Comparison of ENCODE assay signal across 21 cellular contexts in the genomic region with DNA sequence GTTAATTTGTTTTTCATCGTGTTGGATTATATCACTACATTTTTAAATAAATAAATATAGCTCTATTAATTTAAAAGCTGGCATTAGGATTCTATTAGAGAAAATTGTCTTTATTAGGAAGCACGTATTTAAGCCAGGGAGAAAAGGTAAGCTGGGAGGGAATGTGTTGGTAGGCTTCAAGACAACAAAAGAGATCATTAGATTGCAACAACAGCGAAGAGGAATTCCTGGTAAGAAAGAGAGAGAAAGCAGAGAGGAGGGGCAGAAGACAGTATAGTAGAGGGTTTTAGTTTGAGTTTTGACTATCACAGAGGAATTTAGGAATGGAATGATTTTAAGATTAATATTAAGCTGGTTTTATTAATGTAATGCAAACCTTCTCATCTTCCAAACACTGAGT.
DNase-seq lines count a peak whose midpoint lies in the region; ATAC-seq, FAIRE-seq and TF ChIP-seq lines count a peak whose summit lies in the region.
"Had no signal": no experiment of that assay in that cellular context is flagged by ENCODE, and none has a peak within 500 bp of the region (broad histone marks: within the 10 kb centered on the region; RNA-seq: fewer than 3 reads in every experiment).

No MANE protein-coding gene starts in this region.

- no peak overlapping the region for H2BK12ac ChIP-seq in H1 (ENCODE audit: low read depth, low read length)

- DNase-seq in GM23338 (ENCODE audit: low spot score) (peak; percentile 60), H1 (ENCODE audit: low read depth in 1 of 2, low spot score in 2 of 2) (no peak), neural progenitor cell (ENCODE audit: low spot score) (peak; percentile 66), T-helper 9 cell (no peak)
- DNase-seq in activated naive CD8-positive, alpha-beta T cell treated with anti-CD3 and anti-CD28 coated beads, Interleukin-2, amount 50 U/mL, for 24 hours, result no peak
- no peak for DNase-seq in stimulated activated CD4-positive, alpha-beta T cell treated with anti-CD3 and anti-CD28 coated beads, Interleukin-4, amount 100 ng/mL, for 24 hours
- DNase-seq: CD4-positive, alpha-beta T cell; CD8-positive, alpha-beta memory T cell; DMS 273 treated with DMSO at 0.1 percent for 48 hours; DMS79; EL; GDM1; HFFc6 had no signal

- H2BK5ac ChIP-seq in H1 (ENCODE audit: low read depth, low read length), result no peak overlapping the region

- H3K79me1 ChIP-seq in H1 (ENCODE audit: low read depth, low read length), result no peaks in the 10 kb centered on the region

- H4K91ac ChIP-seq in H1 (replicated peaks; ENCODE audit: insufficient read length, low read length), result no peak overlapping the region

- no peak overlapping the region for H3K27ac ChIP-seq in GM23338 (ENCODE audit: low read depth)
- no peak overlapping the region for H3K27ac ChIP-seq in H1 (ENCODE audit: low read depth, low read length)
- peak overlapping the region; percentile 82 for H3K27ac ChIP-seq in neural progenitor cell
- H3K27ac ChIP-seq: 22Rv1, BLaER1, C4-2B had no signal

- peak; percentile 88 for ATAC-seq in GM23338
- ATAC-seq in activated naive CD8-positive, alpha-beta T cell treated with anti-CD3 and anti-CD28 coated beads, Interleukin-2, amount 50 U/mL, for 24 hours, result no peak
- ATAC-seq: GM12878 had no signal

- no peak overlapping the region; the same call in 1 of the 2 replicates for H3K18ac ChIP-seq in H1 (ENCODE audit: extremely low read depth, low read length)

- no peaks in the 10 kb centered on the region for H3K79me2 ChIP-seq in GM23338 (replicated peaks; ENCODE audit: insufficient read depth)
- no peaks in the 10 kb centered on the region for H3K79me2 ChIP-seq in H1 (ENCODE audit: control insufficient read depth in 1 of 2, insufficient read depth in 2 of 2, low read length in 2 of 2)
- no peaks in the 10 kb centered on the region for H3K79me2 ChIP-seq in neural progenitor cell (ENCODE audit: low read depth)

- H3K4ac ChIP-seq in H1 (replicated peaks; ENCODE audit: insufficient read length, low read depth, low read length), result no peak overlapping the region

- TF ChIP-seq POLR2A in H1 (IDR thresholded peaks at IDR 0.05; ENCODE audit: control extremely low read depth in 1 of 2, low read depth in 2 of 2, low read length in 2 of 2), result no peak

- H3K4me3 ChIP-seq in GM23338 (no peak overlapping the region), H1 (ENCODE audit: extremely low read depth in 1 of 4, insufficient read depth in 2 of 4, low read depth in 3 of 4, low read length in 4 of 4) (no peak overlapping the region), neural progenitor cell (no peak overlapping the region)
- H3K4me3 ChIP-seq: BLaER1, GM12878, HAP-1 had no signal

- no peaks in the 10 kb centered on the region for H3K36me3 Mint-ChIP-seq in GM23338 (ENCODE audit: low read depth)
- H3K36me3 Mint-ChIP-seq in neural progenitor cell, result no peaks in the 10 kb centered on the region
- no peaks in the 10 kb centered on the region for H3K36me3 Mint-ChIP-seq in activated naive CD8-positive, alpha-beta T cell treated with anti-CD3 and anti-CD28 coated beads, Interleukin-2, amount 50 U/mL, for 24 hours (ENCODE audit: low read depth)
- H3K36me3 Mint-ChIP-seq: CD8-positive, alpha-beta memory T cell had no signal

- H3K27ac Mint-ChIP-seq in GM23338, result peak overlapping the region; percentile 33; the same call in 1 of the 2 replicates
- H3K27ac Mint-ChIP-seq in neural progenitor cell, result no peak overlapping the region
- H3K27ac Mint-ChIP-seq in activated naive CD8-positive, alpha-beta T cell treated with anti-CD3 and anti-CD28 coated beads, Interleukin-2, amount 50 U/mL, for 24 hours, result no peak overlapping the region
- H3K27ac Mint-ChIP-seq: B cell; CD4-positive, alpha-beta T cell; CD8-positive, alpha-beta memory T cell; HFFc6 had no signal

- no peaks in the 10 kb centered on the region for H3K9me3 Mint-ChIP-seq in GM23338
- H3K9me3 Mint-ChIP-seq in neural progenitor cell, result no peaks in the 10 kb centered on the region
- H3K9me3 Mint-ChIP-seq in activated naive CD8-positive, alpha-beta T cell treated with anti-CD3 and anti-CD28 coated beads, Interleukin-2, amount 50 U/mL, for 24 hours, result no peaks in the 10 kb centered on the region
- H3K9me3 Mint-ChIP-seq: CD4-positive, alpha-beta T cell had no signal

- POLR2A ChIA-PET in H1 (lab: Charles Lee; ENCODE audit: partially characterized antibody), result no interaction called here

- H2AFZ ChIP-seq in GM23338 (0 out of 2 replicates have a peak overlapping the region, but pooled peaks have one; percentile 12), H1 (ENCODE audit: low read length) (no peak overlapping the region; the same call in 1 of the 2 replicates), neural progenitor cell (replicated peaks) (peak overlapping the region; percentile 5)

- no peak overlapping the region for H2BK15ac ChIP-seq in H1 (ENCODE audit: low read length)

- no peak overlapping the region for H2BK120ac ChIP-seq in H1 (replicated peaks; ENCODE audit: low read depth, low read length)

- H3K27me3 Mint-ChIP-seq in GM23338 (ENCODE audit: insufficient read depth, low read depth, poor library complexity) (no peaks in the 10 kb centered on the region), neural progenitor cell (ENCODE audit: insufficient read depth, low read depth) (no peaks in the 10 kb centered on the region)
- peaks cover 2% of the 10 kb centered on the region for H3K27me3 Mint-ChIP-seq in activated naive CD8-positive, alpha-beta T cell treated with anti-CD3 and anti-CD28 coated beads, Interleukin-2, amount 50 U/mL, for 24 hours
- H3K27me3 Mint-ChIP-seq: B cell; CD4-positive, alpha-beta T cell; CD8-positive, alpha-beta memory T cell had no signal

- WGBS in H1 (ENCODE audit: extremely low coverage in 1 of 2, insufficient coverage in 1 of 2, insufficient read length in 1 of 2, insufficient replicate concordance in 2 of 2, low coverage in 1 of 2, low lambda C conversion rate in 2 of 2, missing lambda C conversion rate in 1 of 2), 2 experiments, result 57% methylated on average over 3 of the region's 3 CpGs; no CpG with 5 or more reads in 1 of the 2 experiments

- H4K8ac ChIP-seq in H1 (ENCODE audit: extremely low read depth, insufficient read depth, low read length), result no peak overlapping the region

- no peak overlapping the region for H2AK5ac ChIP-seq in H1 (ENCODE audit: low read depth, low read length)

- no peaks in the 10 kb centered on the region for H4K20me1 ChIP-seq in GM23338 (replicated peaks; ENCODE audit: insufficient read depth)
- H4K20me1 ChIP-seq in H1 (replicated peaks in 1 of 2; ENCODE audit: control insufficient read depth in 1 of 2, insufficient read depth in 2 of 2, low read length in 2 of 2), result no peaks in the 10 kb centered on the region
- H4K20me1 ChIP-seq in neural progenitor cell (ENCODE audit: low read depth), result no peaks in the 10 kb centered on the region
- H4K20me1 ChIP-seq: BLaER1 had no signal

- no peaks in the 10 kb centered on the region for H3K27me3 ChIP-seq in GM23338 (ENCODE audit: insufficient read depth)
- no peaks in the 10 kb centered on the region for H3K27me3 ChIP-seq in H1 (replicated peaks in 1 of 4; ENCODE audit: control insufficient read depth in 3 of 4, extremely low read depth in 1 of 4, insufficient read depth in 3 of 4, low read length in 3 of 4)
- H3K27me3 ChIP-seq in neural progenitor cell, result no peaks in the 10 kb centered on the region
- H3K27me3 ChIP-seq: BLaER1 had no signal

- peak overlapping the region; percentile 36 for H3K4me2 ChIP-seq in GM23338
- peak overlapping the region in 1 of 2 experiments; percentile 8; a peak in 2 of 4 replicates for H3K4me2 ChIP-seq in H1 (ENCODE audit: insufficient read depth in 1 of 2, low read depth in 2 of 2, low read length in 2 of 2)
- peak overlapping the region; percentile 68 for H3K4me2 ChIP-seq in neural progenitor cell
- H3K4me2 ChIP-seq: BLaER1 had no signal

- H3K36me3 ChIP-seq in GM23338 (ENCODE audit: insufficient read depth) (no peaks in the 10 kb centered on the region), H1 (ENCODE audit: control insufficient read depth in 2 of 4, insufficient read depth in 4 of 4, low read length in 3 of 4) (no peaks in the 10 kb centered on the region), neural progenitor cell (no peaks in the 10 kb centered on the region)
- H3K36me3 ChIP-seq: BLaER1, HAP-1 had no signal

- FAIRE-seq in H1 (lab: Jason Lieb, UNC), result no peak
- FAIRE-seq: A204.1, D721Med, GM12878 had no signal

- no peak overlapping the region for H3K4me3 Mint-ChIP-seq in GM23338
- H3K4me3 Mint-ChIP-seq in neural progenitor cell, result no peak overlapping the region
- no peak overlapping the region for H3K4me3 Mint-ChIP-seq in activated naive CD8-positive, alpha-beta T cell treated with anti-CD3 and anti-CD28 coated beads, Interleukin-2, amount 50 U/mL, for 24 hours
- H3K4me3 Mint-ChIP-seq: B cell; CD4-positive, alpha-beta T cell; CD8-positive, alpha-beta memory T cell; HFFc6 had no signal

- no peak overlapping the region for H3K23ac ChIP-seq in H1 (ENCODE audit: insufficient read length)

- H3K9me3 ChIP-seq in H1 (ENCODE audit: insufficient read depth in 2 of 2, low read depth in 1 of 2, low read length in 1 of 2) (no peaks in the 10 kb centered on the region), neural progenitor cell (ENCODE audit: low read depth) (no peaks in the 10 kb centered on the region)
- H3K9me3 ChIP-seq: BLaER1, HAP-1 had no signal

- CTCF ChIA-PET in H1 (lab: Charles Lee; ENCODE audit: partially characterized antibody), result interaction anchor here (1.6 kb wide), 1 partner anchor 29 kb away, joined by 4 read pairs; no protein-coding TSS in a partner anchor

- peaks cover 13% of the 10 kb centered on the region; the same call in 2 of the 3 replicates for H3K4me1 Mint-ChIP-seq in GM23338
- H3K4me1 Mint-ChIP-seq in neural progenitor cell, result peaks cover 3% of the 10 kb centered on the region
- H3K4me1 Mint-ChIP-seq in activated naive CD8-positive, alpha-beta T cell treated with anti-CD3 and anti-CD28 coated beads, Interleukin-2, amount 50 U/mL, for 24 hours, result no peaks in the 10 kb centered on the region
- H3K4me1 Mint-ChIP-seq: B cell; CD8-positive, alpha-beta memory T cell had no signal

- no peak for TF ChIP-seq EP300 in H1 (IDR thresholded peaks at IDR 0.05; ENCODE audit: borderline replicate concordance in 1 of 2, low read depth in 2 of 2, low read length in 2 of 2)

- H3K23me2 ChIP-seq in H1 (ENCODE audit: low read depth, low read length), result no peaks in the 10 kb centered on the region; the same call in 1 of the 2 replicates

- TF ChIP-seq CTCF in GM23338 (conservative IDR thresholded peaks at IDR 0.05; ENCODE audit: low read depth in 2 of 2) (no peak), H1 (IDR thresholded peaks at IDR 0.05; ENCODE audit: control extremely low read depth in 1 of 3, insufficient read depth in 1 of 3, low read depth in 1 of 3, low read length in 3 of 3) (no peak), neural progenitor cell (IDR thresholded peaks at IDR 0.05) (no peak)

- H3K14ac ChIP-seq in H1 (ENCODE audit: insufficient read length), result no peak overlapping the region

- H3K9ac ChIP-seq in H1 (replicated peaks in 1 of 4; ENCODE audit: extremely low read depth in 1 of 4, low read depth in 3 of 4, low read length in 3 of 4) (no peak overlapping the region), neural progenitor cell (no peak overlapping the region)
- H3K9ac ChIP-seq: BLaER1 had no signal

- H3F3A ChIP-seq in GM23338 (replicated peaks; ENCODE audit: low read depth), result no peaks in the 10 kb centered on the region
- peaks cover 13% of the 10 kb centered on the region for H3F3A ChIP-seq in neural progenitor cell (ENCODE audit: low read depth)

- no peaks in the 10 kb centered on the region for H3K9me2 ChIP-seq in GM23338 (ENCODE audit: insufficient read depth)

- no peak overlapping the region for H3K56ac ChIP-seq in H1 (replicated peaks; ENCODE audit: insufficient read length, low read depth, low read length)

- H3K4me1 ChIP-seq in GM23338 (ENCODE audit: insufficient read depth) (peaks cover 7% of the 10 kb centered on the region; the same call in 1 of the 2 replicates), H1 (replicated peaks in 1 of 4; ENCODE audit: control insufficient read depth in 3 of 4, insufficient read depth in 4 of 4, low read length in 3 of 4) (peaks cover 0 to 3% (median 1%) of the 10 kb centered on the region in 4 experiments; a peak in 2 of 7 replicates), neural progenitor cell (peaks cover 22% of the 10 kb centered on the region)
- H3K4me1 ChIP-seq: BLaER1, HAP-1 had no signal

- no peak overlapping the region for H2BK20ac ChIP-seq in H1 (ENCODE audit: low read length)

- TF ChIP-seq RAD21 in H1 (IDR thresholded peaks at IDR 0.05 in 1 of 2, conservative IDR thresholded peaks at IDR 0.05 in 1 of 2; ENCODE audit: low read depth in 2 of 2, low read length in 2 of 2), result no peak

- H4K5ac ChIP-seq in H1 (ENCODE audit: insufficient read length, low read depth, low read length), result no peak overlapping the region

Comparison
In these comparisons a context has a peak if more than half of its experiments do, and no peak if none do; other contexts are left out.
1. DNase-seq: peak in GM23338 (single experiment) and neural progenitor cell (single experiment); none in H1 (0 of 2), T-helper 9 cell (single experiment), activated naive CD8-positive, alpha-beta T cell treated with anti-CD3 and anti-CD28 coated beads, Interleukin-2, amount 50 U/mL, for 24 hours (single experiment) and stimulated activated CD4-positive, alpha-beta T cell treated with anti-CD3 and anti-CD28 coated beads, Interleukin-4, amount 100 ng/mL, for 24 hours (single experiment).